ENCODE assay signal across 8 cellular contexts in genomic region chr5:141960449-141961323, GRCh38. TPM values are rescaled to one million over a fixed set of nuclear protein-coding genes. Genes with fewer than 3 reads are reported as not detected.
DNase-seq lines count a peak whose midpoint lies in the region; ATAC-seq and TF ChIP-seq lines count a peak whose summit lies in the region.

No MANE protein-coding gene starts in this region.

- peak; percentile 80 for TF ChIP-seq CTCF in mesothelial cell of epicardium (IDR thresholded peaks at IDR 0.05; ENCODE audit: unreplicated experiment)

- H3K27ac Mint-ChIP-seq in mesothelial cell of epicardium = no peak overlapping the region

- peaks cover 10% of the 10 kb centered on the region for H3K4me1 Mint-ChIP-seq in mesothelial cell of epicardium

- ATAC-seq in GM19463 (IDR thresholded peaks at IDR 0.05; ENCODE audit: unreplicated experiment) (peak; percentile 96), HG03565 (IDR thresholded peaks at IDR 0.05; ENCODE audit: unreplicated experiment) (peak; percentile 93)

- peak overlapping the region; percentile 19 for H3K4me3 Mint-ChIP-seq in mesothelial cell of epicardium

- H3K27me3 Mint-ChIP-seq in mesothelial cell of epicardium (ENCODE audit: low read depth) = no peaks in the 10 kb centered on the region

- no peaks in the 10 kb centered on the region for H3K9me3 Mint-ChIP-seq in mesothelial cell of epicardium

- DNase-seq in COR-L47 (lab: John Stamatoyannopoulos, UW) (peak; percentile 85), NCI-H82 treated with DMSO at 0.1 percent for 48 hours (lab: John Stamatoyannopoulos, UW; ENCODE audit: unreplicated experiment) (peak; percentile 19), mesothelial cell of epicardium (ENCODE audit: low spot score in 2 of 2, unreplicated experiment in 2 of 2) (peak; percentile 74 to 93)
- peak; percentile 92 to 95 for DNase-seq in activated CD4-positive, alpha-beta T cell treated with anti-CD3 and anti-CD28 coated beads, Interleukin-2, amount 50 U/mL, for 48 hours
- DNase-seq in effector CD4-positive, alpha-beta T cell = peak; percentile 88
- DNase-seq in stimulated activated CD8-positive, alpha-beta memory T cell treated with anti-CD3 and anti-CD28 coated beads, Interleukin-4, amount 100 ng/mL, for 1 hour (ENCODE audit: low read depth in 2 of 2, low spot score in 1 of 2) = peak; percentile 85

- no peaks in the 10 kb centered on the region for H3K36me3 Mint-ChIP-seq in mesothelial cell of epicardium

RNA-seq across cellular contexts. Expression of gene PCDH12, which starts 2.7 kb away (rescaled TPM):
- 0.07 to 0.29 TPM (median 0.18 TPM) in 3 replicates for total RNA-seq in mesothelial cell of epicardium

RNA-seq across cellular contexts. Expression of gene RNF14, which starts 8.2 kb away (rescaled TPM):
- total RNA-seq in mesothelial cell of epicardium = 34.0 to 36.5 TPM (median 35.1 TPM) in 3 replicates

RNA-seq across cellular contexts. Expression of gene DELE1, which starts 37.0 kb away (rescaled TPM):
- total RNA-seq in mesothelial cell of epicardium = 85.4 to 91.5 TPM (median 88.3 TPM) in 3 replicates

RNA-seq across cellular contexts. Expression of gene GNPDA1, which starts 52.1 kb away (rescaled TPM):
- 55.0 to 56.6 TPM (median 55.1 TPM) in 3 replicates for total RNA-seq in mesothelial cell of epicardium

Comparison
In these comparisons a context has a peak if more than half of its experiments do, and no peak if none do; other contexts are left out.
1. Peak in every context shown above with its lines: DNase-seq and ATAC-seq.
2. DNase-seq: peak in every context shown above with its lines; median percentile 94 in activated CD4-positive, alpha-beta T cell treated with anti-CD3 and anti-CD28 coated beads, Interleukin-2, amount 50 U/mL, for 48 hours; 88 in effector CD4-positive, alpha-beta T cell; 85 in COR-L47; 85 in stimulated activated CD8-positive, alpha-beta memory T cell treated with anti-CD3 and anti-CD28 coated beads, Interleukin-4, amount 100 ng/mL, for 1 hour; 84 in mesothelial cell of epicardium; 19 in NCI-H82 treated with DMSO at 0.1 percent for 48 hours.